ENCODE assay signal across 1 cellular context in genomic region chr9:21213411-21214326, GRCh38.
TF ChIP-seq lines count a peak whose summit lies in the region.

No MANE protein-coding gene starts in this region.

TF ChIP-seq in GM12878, 131 proteins besides CTCF, POLR2A, EP300 and RAD21:
- TF ChIP-seq SMC3 (IDR thresholded peaks at IDR 0.05; ENCODE audit: borderline replicate concordance, low read length), result peak; percentile 33; the same call in 1 of the 2 replicates
- TF ChIP-seq YY1 (IDR thresholded peaks at IDR 0.05; ENCODE audit: low read depth, low read length), result peak; percentile 68
